9 cellular contexts compared by ENCODE assay signal in the genomic region with DNA sequence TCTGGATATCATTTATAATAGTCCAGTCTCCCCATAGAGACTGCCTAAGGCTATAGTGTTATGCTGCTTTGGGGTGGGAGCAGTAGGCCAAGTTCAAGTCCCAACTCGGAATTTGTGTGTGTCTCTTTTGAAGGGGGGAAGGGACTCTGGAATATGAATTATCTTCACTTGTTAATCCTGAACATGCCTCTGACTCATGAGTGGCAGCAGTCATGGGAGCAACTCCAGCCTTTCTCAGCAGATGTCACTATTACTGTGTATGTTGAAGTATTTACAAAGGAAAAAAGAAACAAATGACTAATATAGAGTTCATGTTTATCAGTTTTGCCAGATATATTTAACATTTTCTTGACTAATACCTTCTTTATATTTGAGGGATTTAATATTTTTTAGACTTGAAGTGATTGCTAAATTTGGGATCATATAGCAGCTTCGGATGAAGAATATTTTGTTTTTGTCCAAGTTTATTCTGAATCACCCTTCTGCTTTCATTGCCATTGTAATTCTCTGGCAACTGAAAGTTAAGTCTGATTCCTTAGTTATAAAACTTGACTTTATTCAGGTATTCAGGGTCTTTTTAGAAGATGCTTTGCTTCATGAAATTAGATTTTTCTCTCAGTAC. TPM values are rescaled to one million over a fixed set of nuclear protein-coding genes. Genes with fewer than 3 reads are reported as not detected.
A peak's percentile ranks its signal among the peaks of the same experiment; 100 is the strongest.
DNase-seq lines count a peak whose midpoint lies in the region; ATAC-seq, FAIRE-seq and TF ChIP-seq lines count a peak whose summit lies in the region.
"Had no signal": no experiment of that assay in that cellular context is flagged by ENCODE, and none has a peak within 500 bp of the region (broad histone marks: within the 10 kb centered on the region; RNA-seq: fewer than 3 reads in every experiment).

No MANE protein-coding gene starts in this region.

- no peak overlapping the region for H3K27ac ChIP-seq in DOHH2 (ENCODE audit: low read depth, low read length)
- H3K27ac ChIP-seq in MM.1S (ENCODE audit: low read length) = peak overlapping the region; percentile 24; the same call in 1 of the 2 replicates
- peak overlapping the region; percentile 32 for H3K27ac ChIP-seq in brain microvascular endothelial cell
- no peak overlapping the region for H3K27ac ChIP-seq in liver (ENCODE audit: low read depth in 1 of 2, low read length in 2 of 2)

- H3K4me3 ChIP-seq in DOHH2 (ENCODE audit: low read length) (no peak overlapping the region), MM.1S (ENCODE audit: low read length) (no peak overlapping the region), brain microvascular endothelial cell (ENCODE audit: low read depth, low read length) (no peak overlapping the region), liver (ENCODE audit: low read depth in 1 of 3, low read length in 3 of 3) (no peak overlapping the region)

- no peak overlapping the region for H2AFZ ChIP-seq in MM.1S (ENCODE audit: low read length)

- H3F3A ChIP-seq in DOHH2 (ENCODE audit: control insufficient read depth, insufficient read depth) = peaks cover 8% of the 10 kb centered on the region; the same call in 1 of the 2 replicates
- H3F3A ChIP-seq in MM.1S (ENCODE audit: insufficient read depth, low read length) = 0 out of 2 replicates have a peak, but pooled peaks cover 8% of the 10 kb centered on the region

- TF ChIP-seq RAD21 in liver (IDR thresholded peaks at IDR 0.05) = peak; percentile 74 to 77

- H3K27me3 ChIP-seq in DOHH2 (ENCODE audit: control insufficient read depth, low read length) = no peaks in the 10 kb centered on the region
- no peaks in the 10 kb centered on the region for H3K27me3 ChIP-seq in MM.1S (replicated peaks; ENCODE audit: insufficient read depth, low read length)
- no peaks in the 10 kb centered on the region for H3K27me3 ChIP-seq in brain microvascular endothelial cell (replicated peaks)
- H3K27me3 ChIP-seq in liver (ENCODE audit: control insufficient read depth in 4 of 4, insufficient read depth in 4 of 4, low read length in 3 of 4) = no peaks in the 10 kb centered on the region

- WGBS in liver = 68% methylated on average over 2 of the region's 2 CpGs

- H3K36me3 ChIP-seq in DOHH2 (ENCODE audit: control insufficient read depth, low read length) = peaks cover 96% of the 10 kb centered on the region
- H3K36me3 ChIP-seq in MM.1S (replicated peaks; ENCODE audit: insufficient read depth, low read length) = peaks cover 23% of the 10 kb centered on the region
- peaks cover 49% of the 10 kb centered on the region for H3K36me3 ChIP-seq in brain microvascular endothelial cell (replicated peaks)
- H3K36me3 ChIP-seq in liver (ENCODE audit: control insufficient read depth in 4 of 4, insufficient read depth in 3 of 4, low read depth in 1 of 4, low read length in 3 of 4) = peaks cover 12 to 73% (median 69%) of the 10 kb centered on the region in 4 donors

- H3K9me2 ChIP-seq in DOHH2 (replicated peaks; ENCODE audit: control insufficient read depth, low read length) (no peaks in the 10 kb centered on the region), MM.1S (replicated peaks; ENCODE audit: insufficient read depth, low read length) (no peaks in the 10 kb centered on the region)

- in situ Hi-C loops in brain microvascular endothelial cell (cut with HindIII; ENCODE audit: low pct_ligation_motif_present, low sequenced_read_pairs) = no loop called here

- H3K9ac ChIP-seq in MM.1S (ENCODE audit: low read length) (no peak overlapping the region), liver (ENCODE audit: low read depth in 1 of 2, low read length in 2 of 2) (no peak overlapping the region)

- H4K20me1 ChIP-seq in DOHH2 (ENCODE audit: control insufficient read depth, insufficient read depth, low read depth, low read length) (no peaks in the 10 kb centered on the region), MM.1S (ENCODE audit: insufficient read depth, low read length) (no peaks in the 10 kb centered on the region)

- FAIRE-seq in GM19239 (lab: Jason Lieb, UNC) = no peak

- no peaks in the 10 kb centered on the region; the same call in 1 of the 2 replicates for H3K79me2 ChIP-seq in DOHH2 (ENCODE audit: control insufficient read depth, low read length)
- peaks cover 23% of the 10 kb centered on the region for H3K79me2 ChIP-seq in MM.1S (ENCODE audit: low read length)

- DNase-seq in MM.1S (peak; percentile 28), brain microvascular endothelial cell (peak; percentile 91), SHP77 treated with DMSO at 0.1 percent for 48 hours (lab: John Stamatoyannopoulos, UW) (no peak), LoVo (ENCODE audit: low spot score) (no peak), GM19239 (ENCODE audit: insufficient read length, low spot score) (no peak)

- no peak for ATAC-seq in GM21360 (IDR thresholded peaks at IDR 0.05; ENCODE audit: unreplicated experiment)

- TF ChIP-seq CTCF in DOHH2 (IDR thresholded peaks at IDR 0.05; ENCODE audit: low read depth, low read length, poor library complexity, severe bottlenecking) = peak; percentile 30
- TF ChIP-seq CTCF in MM.1S (IDR thresholded peaks at IDR 0.05; ENCODE audit: low read length) = peak; percentile 56
- TF ChIP-seq CTCF in brain microvascular endothelial cell (IDR thresholded peaks at IDR 0.05; ENCODE audit: low read depth, low read length, missing control alignments) = peak; percentile 71
- peak; percentile 32 for TF ChIP-seq CTCF in liver (IDR thresholded peaks at IDR 0.05; ENCODE audit: low read depth, low read length, missing input control)

- H3K4me2 ChIP-seq in DOHH2 (ENCODE audit: low read length) (no peak overlapping the region), MM.1S (ENCODE audit: low read depth, low read length) (peak overlapping the region; percentile 49; the same call in 1 of the 2 replicates)

- H3K4me1 ChIP-seq in DOHH2 (ENCODE audit: control insufficient read depth, low read length) = no peaks in the 10 kb centered on the region
- peaks cover 16% of the 10 kb centered on the region for H3K4me1 ChIP-seq in MM.1S (ENCODE audit: low read length)
- H3K4me1 ChIP-seq in liver (ENCODE audit: control insufficient read depth in 4 of 4, insufficient read depth in 4 of 4, low read length in 3 of 4) = no peaks in the 10 kb centered on the region

- H3K9me3 ChIP-seq in DOHH2 (ENCODE audit: control insufficient read depth, insufficient read depth, low read length) = no peaks in the 10 kb centered on the region
- no peaks in the 10 kb centered on the region for H3K9me3 ChIP-seq in MM.1S (replicated peaks; ENCODE audit: insufficient read depth, low read length)
- no peaks in the 10 kb centered on the region for H3K9me3 ChIP-seq in liver (ENCODE audit: control insufficient read depth in 4 of 4, low read length in 3 of 4)

TF ChIP-seq in liver, 16 proteins besides CTCF, POLR2A, EP300 and RAD21:
- TF ChIP-seq EGR1 (IDR thresholded peaks at IDR 0.05; ENCODE audit: low read depth in 2 of 2) (no peak), FOXA1 (IDR thresholded peaks at IDR 0.05) (no peak), JUND (IDR thresholded peaks at IDR 0.05) (no peak)

RNA-seq across cellular contexts. Expression of a gene that starts 23.4 kb away (rescaled TPM):
- total RNA-seq in liver = not detected
- not detected for polyA plus RNA-seq in liver
- total RNA-seq: mononuclear cell had no signal

Comparison
In these comparisons a context has a peak if more than half of its experiments do, and no peak if none do; other contexts are left out.
1. H3K27ac ChIP-seq: peak in MM.1S (single experiment) and brain microvascular endothelial cell (single experiment); none in DOHH2 (single experiment) and liver (0 of 2).
2. DNase-seq: peak in MM.1S (single experiment) and brain microvascular endothelial cell (single experiment); none in SHP77 treated with DMSO at 0.1 percent for 48 hours (single experiment), LoVo (single experiment) and GM19239 (single experiment).
3. Peak in every context shown above with its lines, with median percentiles within 50 percentile points of each other: CTCF ChIP-seq.